In genomic region chr5:174323878-174324281, GRCh38 we compare ENCODE assay signal across 1 cellular context.
A peak's percentile ranks its signal among the peaks of the same experiment; 100 is the strongest.
TF ChIP-seq lines count a peak whose summit lies in the region.

No MANE protein-coding gene starts in this region.

TF ChIP-seq in HEK293, 187 proteins besides CTCF, POLR2A, EP300 and RAD21 (continued from another document):
- TF ChIP-seq PRDM10 (tag by site-specific recombination; IDR thresholded peaks at IDR 0.05) (peak; percentile 33; the same call in 1 of the 2 replicates), ZSCAN4 (tag by site-specific recombination; IDR thresholded peaks at IDR 0.05) (no peak), ZNF133 (tag by site-specific recombination; IDR thresholded peaks at IDR 0.05) (no peak), ZXDB (tag by site-specific recombination; IDR thresholded peaks at IDR 0.05) (peak; percentile 26; the same call in 1 of the 2 replicates), ZNF19 (tag by site-specific recombination; IDR thresholded peaks at IDR 0.05; ENCODE audit: low read depth) (no peak), ZNF76 (tag by site-specific recombination; IDR thresholded peaks at IDR 0.05; ENCODE audit: borderline replicate concordance, low read depth) (peak; percentile 82; the same call in 1 of the 2 replicates), ZNF529 (tag by site-specific recombination; IDR thresholded peaks at IDR 0.05; ENCODE audit: insufficient replicate concordance) (no peak), ZNF658 (tag by site-specific recombination; IDR thresholded peaks at IDR 0.05) (no peak), PBX3 (CRISPR knock-in tag; IDR thresholded peaks at IDR 0.05) (no peak), ZNF211 (tag by site-specific recombination; IDR thresholded peaks at IDR 0.05; ENCODE audit: low read depth) (no peak), HIC1 (tag by site-specific recombination; IDR thresholded peaks at IDR 0.05) (0 out of 2 replicates have a peak, but pooled peaks have one; percentile 11), ZBTB17 (tag by site-specific recombination; IDR thresholded peaks at IDR 0.05) (peak; percentile 90), ZEB2 (tag by site-specific recombination; IDR thresholded peaks at IDR 0.05) (0 out of 2 replicates have a peak, but pooled peaks have one; percentile 40), YY2 (tag by site-specific recombination; IDR thresholded peaks at IDR 0.05) (peak; percentile 56; the same call in 1 of the 2 replicates), EGR2 (tag by site-specific recombination; IDR thresholded peaks at IDR 0.05; ENCODE audit: low read depth) (no peak)
